Comparison of ENCODE assay signal across 9 cellular contexts in the genomic region with DNA sequence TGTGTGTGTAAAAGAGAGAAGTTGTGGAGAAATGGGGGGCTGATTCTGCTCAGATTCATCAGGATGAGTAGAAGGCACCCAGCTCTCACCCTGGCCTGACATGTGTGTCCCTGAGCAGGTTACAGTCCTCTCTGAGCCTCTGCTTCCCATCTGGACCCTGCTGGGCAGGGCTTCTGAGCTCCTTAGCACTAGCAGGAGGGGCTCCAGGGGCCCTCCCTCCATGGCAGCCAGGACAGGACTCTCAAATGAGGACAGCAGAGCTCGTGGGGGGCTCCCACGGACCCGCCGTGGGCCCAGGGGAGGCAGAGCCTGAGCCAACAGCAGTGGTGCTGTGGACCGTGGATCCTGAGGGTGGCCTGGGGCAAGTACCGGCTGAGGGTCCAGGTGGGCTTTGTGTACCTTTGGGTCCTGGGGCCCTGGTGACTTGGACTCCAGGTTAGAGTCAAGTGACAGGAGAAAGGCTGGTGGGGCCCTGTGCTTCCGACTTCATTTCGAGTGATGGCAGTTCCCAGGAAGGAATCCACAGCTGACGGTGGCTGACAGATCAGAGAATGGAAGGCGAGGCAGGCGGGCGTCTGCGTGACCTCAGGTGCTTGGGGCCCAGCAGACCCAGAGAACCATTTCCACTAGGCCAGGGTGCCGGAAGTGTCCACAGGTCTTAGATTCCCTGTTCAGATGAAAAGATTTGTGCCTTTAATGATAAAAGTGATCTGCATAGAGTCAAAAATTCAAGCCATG. TPM values are rescaled to one million over a fixed set of nuclear protein-coding genes. Genes with fewer than 3 reads are reported as not detected.
DNase-seq lines count a peak whose midpoint lies in the region; ATAC-seq, FAIRE-seq and TF ChIP-seq lines count a peak whose summit lies in the region.
"Had no signal": no experiment of that assay in that cellular context is flagged by ENCODE, and none has a peak within 500 bp of the region (broad histone marks: within the 10 kb centered on the region; RNA-seq: fewer than 3 reads in every experiment).

No MANE protein-coding gene starts in this region.

- no peak overlapping the region for H2AFZ ChIP-seq in K562 (ENCODE audit: low read depth, low read length)
- H2AFZ ChIP-seq: GM23338 had no signal

- H3K9me3 Mint-ChIP-seq in memory B cell = no peaks in the 10 kb centered on the region

- ATAC-seq in heart left ventricle (peak in 1 of 4 donors; percentile 0), left cardiac atrium (no peak), K562 (no peak), memory B cell (ENCODE audit: low read depth) (no peak), HG03196 (IDR thresholded peaks at IDR 0.05; ENCODE audit: unreplicated experiment) (no peak)
- ATAC-seq: GM23338 had no signal

- no peak for TF ChIP-seq RAD21 in K562 (CRISPR knock-in tag; conservative IDR thresholded peaks at IDR 0.05 in 1 of 2, IDR thresholded peaks at IDR 0.05 in 1 of 2)

- no peaks in the 10 kb centered on the region for H3K9me1 ChIP-seq in K562 (ENCODE audit: control insufficient read depth, insufficient read depth, low read length)

- peaks cover 39% of the 10 kb centered on the region for H3K79me2 ChIP-seq in K562 (ENCODE audit: control insufficient read depth, insufficient read depth, low read length)

- peak overlapping the region in 11 of 12 donors; percentile 19 to 80 (median 62) for H3K27ac ChIP-seq in heart left ventricle
- H3K27ac ChIP-seq in K562 (ENCODE audit: extremely low read depth, low read depth, low read length) = peak overlapping the region; percentile 12; the same call in 2 of the 3 replicates
- peak overlapping the region; percentile 84 for H3K27ac ChIP-seq in vagina

- H3K4me2 ChIP-seq in K562 (ENCODE audit: insufficient read depth, low read length) = no peak overlapping the region
- H3K4me2 ChIP-seq: GM23338 had no signal

- peaks cover 10 to 77% (median 68%) of the 10 kb centered on the region in 9 donors for H3K36me3 ChIP-seq in heart left ventricle
- peaks cover 59% of the 10 kb centered on the region; the same call in 2 of the 3 replicates for H3K36me3 ChIP-seq in K562 (ENCODE audit: control insufficient read depth, insufficient read depth, low read length)
- H3K36me3 ChIP-seq in vagina = peaks cover 0 to 26% of the 10 kb centered on the region in 2 donors

- H3K4me1 ChIP-seq in heart left ventricle (peaks cover 0 to 65% (median 40%) of the 10 kb centered on the region in 12 donors), K562 (replicated peaks in 1 of 2; ENCODE audit: control insufficient read depth in 2 of 2, insufficient read depth in 2 of 2, low read length in 2 of 2) (peaks cover 25 to 67% of the 10 kb centered on the region in 2 experiments; a peak in 4 of 5 replicates), vagina (peaks cover 66% of the 10 kb centered on the region)

- CTCF ChIA-PET in K562 (lab: Yijun Ruan, JAX; ENCODE audit: low intra/inter-chr PET ratio) = interaction anchor here (0.6 kb wide), 1 partner anchor 24 kb away, joined by 4 read pairs; no protein-coding TSS in a partner anchor

- POLR2A ChIA-PET in K562 (lab: Yijun Ruan, JAX) = interaction anchor here (0.6 to 12.0 kb wide), 16 partner anchors 8 to 89 kb away, joined by 3 to 309 read pairs (median 4); a partner anchor contains a TSS

- H3K4me3 Mint-ChIP-seq in memory B cell = no peak overlapping the region
- H3K4me3 Mint-ChIP-seq: GM23338 had no signal

- WGBS in heart left ventricle, 4 donors = 60 to 79% (median 75%) methylated on average over 8 to 14 of the region's 14 CpGs
- WGBS in K562 (ENCODE audit: insufficient coverage, low coverage, missing lambda C conversion rate) = 85% methylated on average over 14 of the region's 14 CpGs

- peaks cover 17% of the 10 kb centered on the region; the same call in 1 of the 2 replicates for H4K20me1 ChIP-seq in K562 (replicated peaks; ENCODE audit: control insufficient read depth, insufficient read depth, low read length)

- no peaks in the 10 kb centered on the region for H3K9me3 ChIP-seq in heart left ventricle
- H3K9me3 ChIP-seq in K562 (replicated peaks; ENCODE audit: control insufficient read depth, insufficient read depth, low read depth, low read length) = no peaks in the 10 kb centered on the region
- no peaks in the 10 kb centered on the region for H3K9me3 ChIP-seq in vagina

- no peak for FAIRE-seq in K562 (lab: Jason Lieb, UNC)

- H3K27me3 ChIP-seq in heart left ventricle (no peaks in the 10 kb centered on the region), K562 (ENCODE audit: control insufficient read depth in 2 of 2, insufficient read depth in 2 of 2, low read length in 2 of 2) (no peaks in the 10 kb centered on the region), vagina (no peaks in the 10 kb centered on the region)

- DNase-seq in heart left ventricle = peak in 1 of 5 donors; percentile 72
- no peak for DNase-seq in left cardiac atrium
- DNase-seq in K562 (ENCODE audit: extremely low read depth in 1 of 4, low spot score in 3 of 4) = no peak
- no peak for DNase-seq in memory B cell (ENCODE audit: low spot score in 2 of 2)
- DNase-seq in vagina (ENCODE audit: extremely low spot score in 2 of 2) = no peak
- DNase-seq in NCI-H1092 (lab: John Stamatoyannopoulos, UW) = no peak
- no peak for DNase-seq in ureter (ENCODE audit: low spot score)

- peak overlapping the region in 1 of 12 donors; percentile 2 for H3K4me3 ChIP-seq in heart left ventricle
- H3K4me3 ChIP-seq in K562 = no peak overlapping the region
- no peak overlapping the region for H3K4me3 ChIP-seq in vagina
- H3K4me3 ChIP-seq: GM23338 had no signal

- H3K9ac ChIP-seq in K562 (ENCODE audit: insufficient read depth in 1 of 2, low read depth in 2 of 2, low read length in 2 of 2) = peak overlapping the region in 1 of 2 experiments; percentile 79; a peak in 2 of 4 replicates

- TF ChIP-seq POLR2A in heart left ventricle (IDR thresholded peaks at IDR 0.05) = peak in 1 of 2 donors; percentile 4
- TF ChIP-seq POLR2A in K562 (conservative IDR thresholded peaks at IDR 0.05) = peak; percentile 49
- TF ChIP-seq POLR2A in vagina (IDR thresholded peaks at IDR 0.05) = no peak

- H3K27ac Mint-ChIP-seq in memory B cell = peak overlapping the region; percentile 92
- H3K27ac Mint-ChIP-seq: GM23338 had no signal

- no peak for TF ChIP-seq CTCF in heart left ventricle (IDR thresholded peaks at IDR 0.05)
- no peak for TF ChIP-seq CTCF in K562 (IDR thresholded peaks at IDR 0.05 in 2 of 3, conservative IDR thresholded peaks at IDR 0.05 in 1 of 3; ENCODE audit: insufficient read depth in 2 of 3, low read depth in 1 of 3, low read length in 3 of 3)
- TF ChIP-seq CTCF in vagina (IDR thresholded peaks at IDR 0.05) = no peak

- BruUV-seq in K562 (replicated peaks; lab: Mats Ljungman, UMichigan) = no TSS peak

- peaks cover 5% of the 10 kb centered on the region for H3K36me3 Mint-ChIP-seq in memory B cell

- H3K4me1 Mint-ChIP-seq in memory B cell = peaks cover 41% of the 10 kb centered on the region

- intact Hi-C loops in heart left ventricle (cut with DNase I) = no loop called here
- intact Hi-C loops in left cardiac atrium (cut with DNase I) = no loop called here
- intact Hi-C loops in K562 (cut with micrococcal nuclease) = no loop called here
- intact Hi-C loops in vagina (cut with DNase I) = no loop called here

- in situ Hi-C loops in K562 (cut with MboI) = no loop called here

- no peaks in the 10 kb centered on the region for H3K27me3 Mint-ChIP-seq in memory B cell

- no peak for TF ChIP-seq EP300 in K562 (IDR thresholded peaks at IDR 0.05; ENCODE audit: low read length)

RNA-seq across cellular contexts. Expression of a gene that starts 21.9 kb away (rescaled TPM):
- total RNA-seq in heart left ventricle (100 to 1,000 TPM in 7 of 9 donors, 10 to 100 TPM in 2; 17.0 to 760 (median 507) TPM), left cardiac atrium (100 to 1,000 TPM; 405 to 657 TPM), K562 (2014; rRNA removed) (15.2 and 20.1 TPM in 2 replicates), K562 (2014; rRNA removed; fragmentation: Illumina TruSeq; extraction: Trizol) (62.8 and 76.9 TPM in 2 replicates), K562 (2015; rRNA removed; fragmentation: Illumina TruSeq; extraction: Trizol) (26.3 and 31.5 TPM in 2 replicates), K562 (2021) (129 and 208 TPM in 2 replicates), vagina (857 TPM), ureter (1,155 TPM)
- polyA plus RNA-seq in heart left ventricle (100 to 1,000 TPM; 104 to 532 TPM), K562 (2011; rRNA removed) (56.2 and 171 TPM in 2 replicates), K562 (2014; fragmentation: Illumina TruSeq; extraction: Trizol) (137 and 146 TPM in 2 replicates), K562 (2014; fragmentation: Nextera tagmentation; extraction: Ambion mirVana) (10 to 100 TPM; 22.8 to 30.1 TPM), K562 (2014; rRNA removed) (382 and 389 TPM in 2 replicates)
- 684 and 1,510 TPM in 2 replicates for total RNA-seq in K562 (2011; cell fraction: chromatin; rRNA removed; ENCODE audit: low replicate concordance)
- 291 and 321 TPM in 2 replicates for total RNA-seq in K562 (2011; cell fraction: nucleolus; rRNA removed)
- 737 and 1,283 TPM in 2 replicates for total RNA-seq in K562 (2011; cell fraction: nucleoplasm; rRNA removed)
- 45.5 and 49.2 TPM in 2 replicates for polyA plus RNA-seq in K562 (2011; cell fraction: cytosol; rRNA removed)
- polyA plus RNA-seq in K562 (2011; cell fraction: nucleus; rRNA removed) = 234 and 651 TPM in 2 replicates
- polyA plus RNA-seq in K562 (2012) = 312 and 328 TPM in 2 replicates
- polyA minus RNA-seq in K562 (2011; rRNA and poly(A)+ RNA removed) = 92.6 and 137 TPM in 2 replicates
- polyA minus RNA-seq in K562 (2011; cell fraction: cytosol; rRNA and poly(A)+ RNA removed) = 19.9 and 35.6 TPM in 2 replicates
- 168 and 220 TPM in 2 replicates for polyA minus RNA-seq in K562 (2011; cell fraction: nucleus; rRNA and poly(A)+ RNA removed)

RNA-seq across cellular contexts. Expression of a gene that starts 54.4 kb away (rescaled TPM):
- total RNA-seq in heart left ventricle (1,000 to 10,000 TPM; 1,047 to 9,662 (median 6,606) TPM), left cardiac atrium (1,000 to 10,000 TPM; 4,098 to 7,342 TPM), K562 (2014; rRNA removed) (1,943 and 2,212 TPM in 2 replicates), K562 (2014; rRNA removed; fragmentation: Illumina TruSeq; extraction: Trizol) (2,548 and 2,859 TPM in 2 replicates), K562 (2015; rRNA removed; fragmentation: Illumina TruSeq; extraction: Trizol) (2,437 and 2,551 TPM in 2 replicates), K562 (2021) (4,052 and 5,928 TPM in 2 replicates), vagina (16,459 TPM), ureter (19,443 TPM)
- polyA plus RNA-seq in heart left ventricle (1,000 to 10,000 TPM; 1,168 to 4,497 TPM), K562 (2011; rRNA removed) (980 and 1,205 TPM in 2 replicates), K562 (2014; fragmentation: Illumina TruSeq; extraction: Trizol) (363 and 398 TPM in 2 replicates), K562 (2014; fragmentation: Nextera tagmentation; extraction: Ambion mirVana) (1,000 to 10,000 TPM; 1,606 to 8,715 TPM), K562 (2014; rRNA removed) (1,666 and 2,351 TPM in 2 replicates)
- total RNA-seq in K562 (2011; cell fraction: chromatin; rRNA removed; ENCODE audit: low replicate concordance) = 25,088 and 54,166 TPM in 2 replicates
- 9,055 and 12,105 TPM in 2 replicates for total RNA-seq in K562 (2011; cell fraction: nucleolus; rRNA removed)
- total RNA-seq in K562 (2011; cell fraction: nucleoplasm; rRNA removed) = 29,585 and 58,308 TPM in 2 replicates
- 93.6 and 371 TPM in 2 replicates for polyA plus RNA-seq in K562 (2011; cell fraction: cytosol; rRNA removed)
- polyA plus RNA-seq in K562 (2011; cell fraction: nucleus; rRNA removed) = 5,475 and 8,513 TPM in 2 replicates
- 1,113 and 1,346 TPM in 2 replicates for polyA plus RNA-seq in K562 (2012)
- 5,106 and 10,064 TPM in 2 replicates for polyA minus RNA-seq in K562 (2011; rRNA and poly(A)+ RNA removed)
- 2,869 and 5,041 TPM in 2 replicates for polyA minus RNA-seq in K562 (2011; cell fraction: cytosol; rRNA and poly(A)+ RNA removed)
- 20,177 and 33,147 TPM in 2 replicates for polyA minus RNA-seq in K562 (2011; cell fraction: nucleus; rRNA and poly(A)+ RNA removed)

RNA-seq across cellular contexts. Expression of a gene that starts 58.0 kb away (rescaled TPM):
- total RNA-seq in heart left ventricle (10 to 100 TPM in 7 of 9 donors, 1 to 10 TPM in 2; 6.1 to 24.1 (median 11.3) TPM), left cardiac atrium (10 to 100 TPM; 13.4 to 21.5 TPM), K562 (2014; rRNA removed) (34.6 and 46.5 TPM in 2 replicates), K562 (2014; rRNA removed; fragmentation: Illumina TruSeq; extraction: Trizol) (6.2 and 8.6 TPM in 2 replicates), K562 (2015; rRNA removed; fragmentation: Illumina TruSeq; extraction: Trizol) (15.0 and 15.8 TPM in 2 replicates), K562 (2021) (44.2 and 54.5 TPM in 2 replicates), vagina (53.3 TPM), ureter (31.2 TPM)
- polyA plus RNA-seq in heart left ventricle (10 to 100 TPM in 1 of 2 donors, 1 to 10 TPM in 1; 8.0 to 16.3 TPM), K562 (2011; rRNA removed) (16.0 and 19.9 TPM in 2 replicates), K562 (2014; fragmentation: Illumina TruSeq; extraction: Trizol) (12.0 and 19.4 TPM in 2 replicates), K562 (2014; fragmentation: Nextera tagmentation; extraction: Ambion mirVana) (1 to 10 TPM; 4.5 to 5.0 TPM), K562 (2014; rRNA removed) (33.4 and 41.7 TPM in 2 replicates)
- 28.5 and 83.6 TPM in 2 replicates for total RNA-seq in K562 (2011; cell fraction: chromatin; rRNA removed; ENCODE audit: low replicate concordance)
- 89.6 and 96.9 TPM in 2 replicates for total RNA-seq in K562 (2011; cell fraction: nucleolus; rRNA removed)
- total RNA-seq in K562 (2011; cell fraction: nucleoplasm; rRNA removed) = 32.8 and 36.5 TPM in 2 replicates
- polyA plus RNA-seq in K562 (2011; cell fraction: cytosol; rRNA removed) = 24.0 and 43.0 TPM in 2 replicates
- 25.1 and 46.6 TPM in 2 replicates for polyA plus RNA-seq in K562 (2011; cell fraction: nucleus; rRNA removed)
- polyA plus RNA-seq in K562 (2012) = 21.4 and 22.5 TPM in 2 replicates
- polyA minus RNA-seq in K562 (2011; rRNA and poly(A)+ RNA removed) = 8.4 and 13.5 TPM in 2 replicates
- polyA minus RNA-seq in K562 (2011; cell fraction: cytosol; rRNA and poly(A)+ RNA removed) = 21.0 and 21.1 TPM in 2 replicates
- polyA minus RNA-seq in K562 (2011; cell fraction: nucleus; rRNA and poly(A)+ RNA removed) = 28.1 and 34.6 TPM in 2 replicates

Comparison
In these comparisons a context has a peak if more than half of its experiments do, and no peak if none do; other contexts are left out.
1. H3K27ac ChIP-seq: peak in every context shown above with its lines; median percentile 84 in vagina; 62 in heart left ventricle; 12 in K562.